10 cellular contexts compared by ENCODE assay signal in genomic region chr18:21194871-21195771, GRCh38. TPM values are rescaled to one million over a fixed set of nuclear protein-coding genes. Genes with fewer than 3 reads are reported as not detected.
DNase-seq lines count a peak whose midpoint lies in the region; TF ChIP-seq lines count a peak whose summit lies in the region.
"Had no signal": no experiment of that assay in that cellular context is flagged by ENCODE, and none has a peak within 500 bp of the region (broad histone marks: within the 10 kb centered on the region; RNA-seq: fewer than 3 reads in every experiment).

No MANE protein-coding gene starts in this region.

- H3K9ac ChIP-seq in SK-N-MC (ENCODE audit: insufficient read length) = no peak overlapping the region

- H3K4me3 Mint-ChIP-seq in activated CD4-positive, alpha-beta memory T cell treated with anti-CD3 and anti-CD28 coated beads for 36 hours = no peak overlapping the region
- H3K4me3 Mint-ChIP-seq: activated naive CD8-positive, alpha-beta T cell treated with anti-CD3 and anti-CD28 coated beads, Interleukin-2, amount 10 ng/mL, durations not matched to agents 7 days and 5 days; stimulated activated effector memory CD8-positive, alpha-beta T cell treated with anti-CD3 and anti-CD28 coated beads, Interleukin-12 subunit alpha, Interleukin-12 subunit beta, amount 100 ng/mL, for 72 hours had no signal

- TF ChIP-seq CTCF in LNCaP clone FGC (IDR thresholded peaks at IDR 0.05; ENCODE audit: control insufficient read depth, extremely low read depth, insufficient read depth) (peak; percentile 69), fibroblast of villous mesenchyme (IDR thresholded peaks at IDR 0.05; ENCODE audit: insufficient read depth, low read depth, low read length) (peak; percentile 65), retinal pigment epithelial cell (conservative IDR thresholded peaks at IDR 0.05; ENCODE audit: low read depth, low read length) (peak; percentile 56)

- intact Hi-C loops in activated CD4-positive, alpha-beta memory T cell treated with anti-CD3 and anti-CD28 coated beads for 36 hours (cut with micrococcal nuclease) = loop anchor here (1.0 kb wide), 2 partner anchors 249 to 761 kb away; no protein-coding TSS in a partner anchor

- no peaks in the 10 kb centered on the region for H3K9me3 Mint-ChIP-seq in activated CD4-positive, alpha-beta memory T cell treated with anti-CD3 and anti-CD28 coated beads for 36 hours
- H3K9me3 Mint-ChIP-seq: activated naive CD8-positive, alpha-beta T cell treated with anti-CD3 and anti-CD28 coated beads, Interleukin-2, amount 10 ng/mL, durations not matched to agents 7 days and 5 days; stimulated activated effector memory CD8-positive, alpha-beta T cell treated with anti-CD3 and anti-CD28 coated beads, Interleukin-12 subunit alpha, Interleukin-12 subunit beta, amount 100 ng/mL, for 72 hours had no signal

- POLR2A ChIA-PET in activated CD4-positive, alpha-beta memory T cell treated with anti-CD3 and anti-CD28 coated beads for 36 hours (lab: Charles Lee) = no interaction called here

- CTCF ChIA-PET in activated CD4-positive, alpha-beta memory T cell treated with anti-CD3 and anti-CD28 coated beads for 36 hours (lab: Charles Lee) = interaction anchor here (0.6 to 10.7 kb wide), 24 partner anchors 8 to 1509 kb away, joined by 3 to 84 read pairs (median 4); partner anchors contain the start of gene ESCO1

- H3K4me3 ChIP-seq in LNCaP clone FGC (ENCODE audit: low read depth, low read length) (no peak overlapping the region), SK-N-MC (no peak overlapping the region), fibroblast of villous mesenchyme (ENCODE audit: low read depth, low read length) (no peak overlapping the region), retinal pigment epithelial cell (ENCODE audit: low read length) (no peak overlapping the region)

- no peaks in the 10 kb centered on the region for H3K36me3 Mint-ChIP-seq in activated CD4-positive, alpha-beta memory T cell treated with anti-CD3 and anti-CD28 coated beads for 36 hours
- H3K36me3 Mint-ChIP-seq: activated naive CD8-positive, alpha-beta T cell treated with anti-CD3 and anti-CD28 coated beads, Interleukin-2, amount 10 ng/mL, durations not matched to agents 7 days and 5 days; stimulated activated effector memory CD8-positive, alpha-beta T cell treated with anti-CD3 and anti-CD28 coated beads, Interleukin-12 subunit alpha, Interleukin-12 subunit beta, amount 100 ng/mL, for 72 hours had no signal

- peak; percentile 18 for DNase-seq in NCI-H510A treated with DMSO at 0.1 percent for 48 hours (lab: John Stamatoyannopoulos, UW)
- DNase-seq in NCI-H510A (lab: John Stamatoyannopoulos, UW) = no peak
- DNase-seq in LNCaP clone FGC (ENCODE audit: low read depth) = no peak
- DNase-seq in SK-N-MC (ENCODE audit: low read depth, low spot score) = peak; percentile 32
- DNase-seq in fibroblast of villous mesenchyme (ENCODE audit: low read depth) = peak; percentile 54
- no peak for DNase-seq in retinal pigment epithelial cell (ENCODE audit: low read depth)
- no peak for DNase-seq in activated CD4-positive, alpha-beta memory T cell treated with anti-CD3 and anti-CD28 coated beads for 36 hours
- no peak for DNase-seq in activated effector memory CD4-positive, alpha-beta T cell treated with Interleukin-2 at 50 U/mL for 16 hours
- DNase-seq: activated naive CD8-positive, alpha-beta T cell treated with anti-CD3 and anti-CD28 coated beads, Interleukin-2, amount 10 ng/mL, durations not matched to agents 7 days and 5 days had no signal

- H3K9me3 ChIP-seq in SK-N-MC (ENCODE audit: low read depth, low read length) = no peaks in the 10 kb centered on the region

- no peak overlapping the region for H3K27ac ChIP-seq in SK-N-MC

- H3K27ac Mint-ChIP-seq in activated CD4-positive, alpha-beta memory T cell treated with anti-CD3 and anti-CD28 coated beads for 36 hours = no peak overlapping the region
- H3K27ac Mint-ChIP-seq: activated naive CD8-positive, alpha-beta T cell treated with anti-CD3 and anti-CD28 coated beads, Interleukin-2, amount 10 ng/mL, durations not matched to agents 7 days and 5 days; stimulated activated effector memory CD8-positive, alpha-beta T cell treated with anti-CD3 and anti-CD28 coated beads, Interleukin-12 subunit alpha, Interleukin-12 subunit beta, amount 100 ng/mL, for 72 hours had no signal

- no peaks in the 10 kb centered on the region for H3K36me3 ChIP-seq in SK-N-MC (ENCODE audit: insufficient read depth, low read length)

- no peaks in the 10 kb centered on the region for H3K4me1 Mint-ChIP-seq in activated CD4-positive, alpha-beta memory T cell treated with anti-CD3 and anti-CD28 coated beads for 36 hours (ENCODE audit: low read depth)
- H3K4me1 Mint-ChIP-seq: stimulated activated effector memory CD8-positive, alpha-beta T cell treated with anti-CD3 and anti-CD28 coated beads, Interleukin-12 subunit alpha, Interleukin-12 subunit beta, amount 100 ng/mL, for 72 hours had no signal

- H3K27me3 Mint-ChIP-seq in activated CD4-positive, alpha-beta memory T cell treated with anti-CD3 and anti-CD28 coated beads for 36 hours = peaks cover 14% of the 10 kb centered on the region

RNA-seq across cellular contexts. Expression of gene GREB1L, which starts 46.9 kb away (rescaled TPM):
- 8.7 and 25.0 TPM in 2 replicates for total RNA-seq in fibroblast of villous mesenchyme
- total RNA-seq in activated CD4-positive, alpha-beta memory T cell treated with anti-CD3 and anti-CD28 coated beads for 36 hours = not detected
- total RNA-seq: activated naive CD8-positive, alpha-beta T cell treated with anti-CD3 and anti-CD28 coated beads, Interleukin-2, amount 10 ng/mL, durations not matched to agents 7 days and 5 days had no signal

Comparison
In these comparisons a context has a peak if more than half of its experiments do, and no peak if none do; other contexts are left out.
1. DNase-seq: peak in NCI-H510A treated with DMSO at 0.1 percent for 48 hours (single experiment), SK-N-MC (single experiment) and fibroblast of villous mesenchyme (single experiment); none in NCI-H510A (single experiment), LNCaP clone FGC (single experiment), retinal pigment epithelial cell (single experiment), activated CD4-positive, alpha-beta memory T cell treated with anti-CD3 and anti-CD28 coated beads for 36 hours (single experiment) and activated effector memory CD4-positive, alpha-beta T cell treated with Interleukin-2 at 50 U/mL for 16 hours (single experiment).
2. Peak in every context shown above with its lines, with median percentiles within 50 percentile points of each other: CTCF ChIP-seq.